Comparison of ENCODE assay signal across 15 cellular contexts in genomic region chr17:44738214-44738906, GRCh38. TPM values are rescaled to one million over a fixed set of nuclear protein-coding genes. Genes with fewer than 3 reads are reported as not detected.
A peak's percentile ranks its signal among the peaks of the same experiment; 100 is the strongest.
DNase-seq lines count a peak whose midpoint lies in the region; ATAC-seq and TF ChIP-seq lines count a peak whose summit lies in the region.
"Had no signal": no experiment of that assay in that cellular context is flagged by ENCODE, and none has a peak within 500 bp of the region (broad histone marks: within the 10 kb centered on the region; RNA-seq: fewer than 3 reads in every experiment).

No MANE protein-coding gene starts in this region.

- no peak overlapping the region for H4K8ac ChIP-seq in IMR-90 (ENCODE audit: low read depth in 2 of 2, low read length in 2 of 2)

- no peak for TF ChIP-seq RAD21 in IMR-90 (IDR thresholded peaks at IDR 0.05; ENCODE audit: low read length)

- H2AFZ ChIP-seq in IMR-90 (replicated peaks; ENCODE audit: low read length, poor library complexity) = no peak overlapping the region

- H2BK15ac ChIP-seq in IMR-90 (ENCODE audit: low read depth, low read length) = no peak overlapping the region

- H3K4ac ChIP-seq in IMR-90 (ENCODE audit: low read depth, low read length) = no peak overlapping the region

- DNase-seq in activated naive CD8-positive, alpha-beta T cell treated with anti-CD3 and anti-CD28 coated beads, Interleukin-2, amount 50 U/mL, for 24 hours = no peak
- no peak for DNase-seq in activated naive CD8-positive, alpha-beta T cell treated with anti-CD3 and anti-CD28 coated beads for 36 hours
- DNase-seq in IMR-90 (peak; percentile 49), NCI-H187 treated with DMSO at 0.1 percent for 48 hours (lab: John Stamatoyannopoulos, UW) (no peak), KBM-7 (no peak)
- no peak for DNase-seq in stimulated activated naive CD8-positive, alpha-beta T cell treated with anti-CD3 and anti-CD28 coated beads, Interleukin-15, amount 100 ng/mL, for 72 hours
- DNase-seq: activated T-cell treated with anti-CD3 and anti-CD28 coated beads, Interleukin-2, amount 50 U/mL, for 72 hours; anterior cingulate cortex; heart right ventricle; NCI-H2029 treated with DMSO at 0.1 percent for 48 hours; occipital lobe; stimulated activated CD4-positive, alpha-beta T cell treated with anti-CD3 and anti-CD28 coated beads, Interleukin-12 subunit alpha, Interleukin-12 subunit beta, amount 100 ng/mL, for 4 hours; uterus had no signal

- H3K4me1 Mint-ChIP-seq in activated naive CD8-positive, alpha-beta T cell treated with anti-CD3 and anti-CD28 coated beads, Interleukin-2, amount 50 U/mL, for 24 hours = no peaks in the 10 kb centered on the region
- H3K4me1 Mint-ChIP-seq in activated naive CD8-positive, alpha-beta T cell treated with anti-CD3 and anti-CD28 coated beads for 36 hours = no peaks in the 10 kb centered on the region
- no peaks in the 10 kb centered on the region for H3K4me1 Mint-ChIP-seq in stimulated activated naive CD8-positive, alpha-beta T cell treated with anti-CD3 and anti-CD28 coated beads, Interleukin-15, amount 100 ng/mL, for 72 hours

- H3K9ac ChIP-seq in IMR-90 (ENCODE audit: low read depth, low read length) = no peak overlapping the region

- H3K9me1 ChIP-seq in IMR-90 (ENCODE audit: insufficient read depth, low read length) = no peaks in the 10 kb centered on the region; the same call in 1 of the 2 replicates

- H3K36me3 ChIP-seq in IMR-90 (ENCODE audit: control insufficient read depth, insufficient read depth, low read length) = no peaks in the 10 kb centered on the region; the same call in 1 of the 2 replicates
- H3K36me3 ChIP-seq: uterus had no signal

- no peak overlapping the region for H3K23ac ChIP-seq in IMR-90 (ENCODE audit: low read depth, low read length)

- H2AK9ac ChIP-seq in IMR-90 (replicated peaks; ENCODE audit: low read depth, low read length, poor library complexity) = no peak overlapping the region

- peak; percentile 68 for ATAC-seq in activated naive CD8-positive, alpha-beta T cell treated with anti-CD3 and anti-CD28 coated beads, Interleukin-2, amount 50 U/mL, for 24 hours
- ATAC-seq in IMR-90 (ENCODE audit: low read depth) = peak; percentile 82
- ATAC-seq in esophagus mucosa = peak; percentile 74
- peak; percentile 31 for ATAC-seq in stimulated activated naive CD8-positive, alpha-beta T cell treated with anti-CD3 and anti-CD28 coated beads, Interleukin-15, amount 100 ng/mL, for 72 hours
- no peak for ATAC-seq in HG02938 (IDR thresholded peaks at IDR 0.05; ENCODE audit: unreplicated experiment)
- ATAC-seq: heart right ventricle had no signal

- H4K5ac ChIP-seq in IMR-90 (ENCODE audit: low read depth, low read length) = no peak overlapping the region

- TF ChIP-seq CTCF in IMR-90 (conservative IDR thresholded peaks at IDR 0.05; ENCODE audit: low read depth, low read length) = no peak

- no peaks in the 10 kb centered on the region for H3K27me3 Mint-ChIP-seq in activated naive CD8-positive, alpha-beta T cell treated with anti-CD3 and anti-CD28 coated beads, Interleukin-2, amount 50 U/mL, for 24 hours
- no peaks in the 10 kb centered on the region for H3K27me3 Mint-ChIP-seq in activated naive CD8-positive, alpha-beta T cell treated with anti-CD3 and anti-CD28 coated beads for 36 hours
- no peaks in the 10 kb centered on the region for H3K27me3 Mint-ChIP-seq in stimulated activated naive CD8-positive, alpha-beta T cell treated with anti-CD3 and anti-CD28 coated beads, Interleukin-15, amount 100 ng/mL, for 72 hours

- no peak overlapping the region for H2BK20ac ChIP-seq in IMR-90 (ENCODE audit: low read depth, low read length)

- H3K9me3 ChIP-seq in IMR-90 (ENCODE audit: control insufficient read depth, insufficient read depth, low read length) = no peaks in the 10 kb centered on the region
- H3K9me3 ChIP-seq: heart right ventricle, uterus had no signal

- no peak overlapping the region for H3K27ac ChIP-seq in IMR-90 (ENCODE audit: insufficient read depth, low read length)
- H3K27ac ChIP-seq: heart right ventricle, uterus had no signal

- H3K79me1 ChIP-seq in IMR-90 (ENCODE audit: low read depth in 1 of 2, low read length in 2 of 2) = 0 out of 4 replicates have a peak, but pooled peaks cover 0 to 3% of the 10 kb centered on the region in 2 experiments

- peaks cover 9% of the 10 kb centered on the region for H3K36me3 Mint-ChIP-seq in activated naive CD8-positive, alpha-beta T cell treated with anti-CD3 and anti-CD28 coated beads, Interleukin-2, amount 50 U/mL, for 24 hours (ENCODE audit: low read depth)
- peaks cover 16% of the 10 kb centered on the region for H3K36me3 Mint-ChIP-seq in activated naive CD8-positive, alpha-beta T cell treated with anti-CD3 and anti-CD28 coated beads for 36 hours

- no peaks in the 10 kb centered on the region for H3K9me3 Mint-ChIP-seq in activated naive CD8-positive, alpha-beta T cell treated with anti-CD3 and anti-CD28 coated beads, Interleukin-2, amount 50 U/mL, for 24 hours
- H3K9me3 Mint-ChIP-seq in activated naive CD8-positive, alpha-beta T cell treated with anti-CD3 and anti-CD28 coated beads for 36 hours = no peaks in the 10 kb centered on the region
- no peaks in the 10 kb centered on the region for H3K9me3 Mint-ChIP-seq in stimulated activated naive CD8-positive, alpha-beta T cell treated with anti-CD3 and anti-CD28 coated beads, Interleukin-15, amount 100 ng/mL, for 72 hours
- H3K9me3 Mint-ChIP-seq: activated T-cell treated with anti-CD3 and anti-CD28 coated beads, Interleukin-2, amount 50 U/mL, for 72 hours had no signal

- H3K4me3 Mint-ChIP-seq in activated naive CD8-positive, alpha-beta T cell treated with anti-CD3 and anti-CD28 coated beads, Interleukin-2, amount 50 U/mL, for 24 hours = no peak overlapping the region
- H3K4me3 Mint-ChIP-seq in activated naive CD8-positive, alpha-beta T cell treated with anti-CD3 and anti-CD28 coated beads for 36 hours = no peak overlapping the region
- no peak overlapping the region for H3K4me3 Mint-ChIP-seq in stimulated activated naive CD8-positive, alpha-beta T cell treated with anti-CD3 and anti-CD28 coated beads, Interleukin-15, amount 100 ng/mL, for 72 hours
- H3K4me3 Mint-ChIP-seq: activated T-cell treated with anti-CD3 and anti-CD28 coated beads, Interleukin-2, amount 50 U/mL, for 72 hours had no signal

- H4K91ac ChIP-seq in IMR-90 (ENCODE audit: insufficient read depth, low read depth, low read length) = no peak overlapping the region

- H3K4me1 ChIP-seq in IMR-90 (ENCODE audit: control insufficient read depth, insufficient read depth, low read length) = no peaks in the 10 kb centered on the region
- H3K4me1 ChIP-seq: heart right ventricle, uterus had no signal

- CTCF ChIA-PET in IMR-90 (lab: Yijun Ruan, JAX) = no interaction called here

- intact Hi-C loops in IMR-90 (cut with micrococcal nuclease) = no loop called here

- dilution Hi-C loops in IMR-90 (cut with HindIII; ENCODE audit: low sequenced_read_pairs, unreplicated experiment) = no loop called here

- H2BK5ac ChIP-seq in IMR-90 (ENCODE audit: low read depth, low read length, poor library complexity, severe bottlenecking) = no peak overlapping the region

- H2AK5ac ChIP-seq in IMR-90 (ENCODE audit: low read depth, low read length) = no peak overlapping the region

- no peaks in the 10 kb centered on the region for H4K20me1 ChIP-seq in IMR-90 (ENCODE audit: insufficient read depth, low read length)

- no peak overlapping the region for H3K27ac Mint-ChIP-seq in activated naive CD8-positive, alpha-beta T cell treated with anti-CD3 and anti-CD28 coated beads, Interleukin-2, amount 50 U/mL, for 24 hours
- no peak overlapping the region for H3K27ac Mint-ChIP-seq in activated naive CD8-positive, alpha-beta T cell treated with anti-CD3 and anti-CD28 coated beads for 36 hours
- peak overlapping the region in 1 of 2 donors; percentile 48 for H3K27ac Mint-ChIP-seq in stimulated activated naive CD8-positive, alpha-beta T cell treated with anti-CD3 and anti-CD28 coated beads, Interleukin-15, amount 100 ng/mL, for 72 hours
- H3K27ac Mint-ChIP-seq: activated T-cell treated with anti-CD3 and anti-CD28 coated beads, Interleukin-2, amount 50 U/mL, for 72 hours had no signal

- BruUV-seq in IMR-90 (replicated peaks; lab: Mats Ljungman, UMichigan) = no TSS peak

- no peak overlapping the region for H3K4me2 ChIP-seq in IMR-90 (ENCODE audit: low read depth, low read length)

- no peak overlapping the region for H3K56ac ChIP-seq in IMR-90 (ENCODE audit: extremely low read depth, insufficient read depth, low read length)

- POLR2A ChIA-PET in IMR-90 (lab: Charles Lee; ENCODE audit: unreplicated experiment) = no interaction called here

- H2BK120ac ChIP-seq in IMR-90 (ENCODE audit: low read depth, low read length) = no peak overlapping the region

- no peak for TF ChIP-seq POLR2A in IMR-90 (IDR thresholded peaks at IDR 0.05; ENCODE audit: low read depth, low read length)

- H3K18ac ChIP-seq in IMR-90 (ENCODE audit: low read depth, low read length) = no peak overlapping the region

- H3K27me3 ChIP-seq in IMR-90 (ENCODE audit: control insufficient read depth, insufficient read depth, low read length) = no peaks in the 10 kb centered on the region
- H3K27me3 ChIP-seq: heart right ventricle, uterus had no signal

- H3K14ac ChIP-seq in IMR-90 (replicated peaks; ENCODE audit: low read depth, low read length) = no peak overlapping the region

- in situ Hi-C loops in IMR-90 (cut with MboI; ENCODE audit: low sequenced_read_pairs) = no loop called here
- in situ Hi-C loops in KBM-7 (cut with MboI; ENCODE audit: low pct_unique_long_range_greater_than_20kb, low sequenced_read_pairs) = no loop called here

- no peak overlapping the region for H3K4me3 ChIP-seq in IMR-90 (ENCODE audit: insufficient read depth, low read depth, low read length)
- H3K4me3 ChIP-seq: heart right ventricle, uterus had no signal

- no CpG with 5 or more reads among the region's 3 CpGs for WGBS in IMR-90 (ENCODE audit: extremely low coverage in 2 of 2, insufficient read length in 1 of 2), 2 experiments

RNA-seq across cellular contexts. Expression of gene ADAM11, which starts 20.4 kb away (rescaled TPM):
- under 1 TPM; 0.10 TPM for total RNA-seq in activated naive CD8-positive, alpha-beta T cell treated with anti-CD3 and anti-CD28 coated beads for 36 hours
- total RNA-seq in IMR-90 (2012; rRNA removed) (0.28 and 0.36 TPM in 2 replicates), esophagus mucosa (0.96 TPM)
- polyA plus RNA-seq in IMR-90 (2012; rRNA removed) = 0.46 and 0.53 TPM in 2 replicates
- 0.79 and 0.87 TPM in 2 replicates for polyA plus RNA-seq in IMR-90 (2012; cell fraction: cytosol; rRNA removed)
- polyA plus RNA-seq in IMR-90 (2012; cell fraction: nucleus; rRNA removed; ENCODE audit: low replicate concordance) = 1.2 and 3.1 TPM in 2 replicates

RNA-seq across cellular contexts. Expression of gene DBF4B, which starts 29.9 kb away (rescaled TPM):
- 10 to 100 TPM; 21.9 to 24.6 TPM for total RNA-seq in activated naive CD8-positive, alpha-beta T cell treated with anti-CD3 and anti-CD28 coated beads for 36 hours
- total RNA-seq in IMR-90 (2012; rRNA removed) = 3.6 TPM in 2 replicates
- 10.2 and 10.7 TPM in 2 replicates for polyA plus RNA-seq in IMR-90 (2012; rRNA removed)
- 4.1 and 4.7 TPM in 2 replicates for polyA plus RNA-seq in IMR-90 (2012; cell fraction: cytosol; rRNA removed)
- 24.8 and 38.2 TPM in 2 replicates for polyA plus RNA-seq in IMR-90 (2012; cell fraction: nucleus; rRNA removed; ENCODE audit: low replicate concordance)
- 3.9 TPM for total RNA-seq in esophagus mucosa

RNA-seq across cellular contexts. Expression of gene CCDC43, which starts 48.8 kb away (rescaled TPM):
- total RNA-seq in activated naive CD8-positive, alpha-beta T cell treated with anti-CD3 and anti-CD28 coated beads for 36 hours = 10 to 100 TPM; 34.4 to 36.7 TPM
- total RNA-seq in IMR-90 (2012; rRNA removed) (20.8 and 46.4 TPM in 2 replicates), esophagus mucosa (19.0 TPM)
- 9.3 and 11.3 TPM in 2 replicates for polyA plus RNA-seq in IMR-90 (2012; rRNA removed)
- 2.6 and 3.5 TPM in 2 replicates for polyA plus RNA-seq in IMR-90 (2012; cell fraction: cytosol; rRNA removed)
- polyA plus RNA-seq in IMR-90 (2012; cell fraction: nucleus; rRNA removed; ENCODE audit: low replicate concordance) = 1.7 and 11.2 TPM in 2 replicates
